In genomic region chr1:17544951-17545350, GRCh38 we compare ENCODE assay signal across 1 cellular context.
TF ChIP-seq lines count a peak whose summit lies in the region.

No MANE protein-coding gene starts in this region.

TF ChIP-seq in IMR-90, 13 proteins besides CTCF, POLR2A, EP300 and RAD21:
- TF ChIP-seq RFX5 (IDR thresholded peaks at IDR 0.05; ENCODE audit: low read depth, low read length) (no peak), MXI1 (IDR thresholded peaks at IDR 0.05; ENCODE audit: borderline replicate concordance, low read depth, low read length) (no peak), RCOR1 (IDR thresholded peaks at IDR 0.05; ENCODE audit: insufficient replicate concordance, low read length) (no peak), CEBPB (IDR thresholded peaks at IDR 0.05; ENCODE audit: low read depth, low read length) (no peak), MAZ (IDR thresholded peaks at IDR 0.05; ENCODE audit: borderline replicate concordance, low read depth, low read length) (no peak), USF2 (IDR thresholded peaks at IDR 0.05; ENCODE audit: low read depth, low read length) (no peak), BHLHE40 (IDR thresholded peaks at IDR 0.05; ENCODE audit: low read depth, low read length) (no peak), MAFK (IDR thresholded peaks at IDR 0.05; ENCODE audit: low read depth, low read length) (no peak), CHD1 (IDR thresholded peaks at IDR 0.05; ENCODE audit: low read depth, low read length) (no peak), FOS (IDR thresholded peaks at IDR 0.05; ENCODE audit: low read depth, low read length) (no peak), NFE2L2 (IDR thresholded peaks at IDR 0.05; ENCODE audit: low read depth, low read length) (no peak), SMC3 (IDR thresholded peaks at IDR 0.05; ENCODE audit: low read depth, low read length) (no peak), ELK1 (IDR thresholded peaks at IDR 0.05; ENCODE audit: borderline replicate concordance, low read depth, low read length) (no peak)
